ENCODE assay signal across 22 cellular contexts in the genomic region with DNA sequence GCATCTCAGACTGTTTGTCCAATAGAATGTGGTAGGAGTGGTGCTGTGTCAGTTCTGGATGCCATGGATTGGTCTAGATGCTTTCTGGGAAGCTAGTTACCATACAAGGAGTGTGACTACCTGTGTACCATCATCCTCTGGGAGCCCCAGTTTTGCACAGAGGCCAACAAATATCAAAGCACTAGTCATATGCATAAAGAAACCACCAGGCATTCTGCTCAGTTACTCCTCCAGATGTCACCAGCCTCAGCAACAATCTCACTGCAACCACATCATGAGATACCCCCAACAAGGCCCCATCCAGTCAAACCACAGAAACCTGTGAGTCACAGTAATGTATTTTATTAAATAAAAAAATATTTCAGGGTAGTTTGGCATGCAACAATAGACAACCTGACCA.
DNase-seq lines count a peak whose midpoint lies in the region; ATAC-seq, FAIRE-seq and TF ChIP-seq lines count a peak whose summit lies in the region.
"Had no signal": no experiment of that assay in that cellular context is flagged by ENCODE, and none has a peak within 500 bp of the region (broad histone marks: within the 10 kb centered on the region; RNA-seq: fewer than 3 reads in every experiment).

No MANE protein-coding gene starts in this region.

- H3K27me3 ChIP-seq in GM12878 (replicated peaks in 1 of 2; ENCODE audit: control insufficient read depth in 2 of 2, insufficient read depth in 2 of 2, low read length in 1 of 2) = no peaks in the 10 kb centered on the region
- H3K27me3 ChIP-seq in osteoblast (ENCODE audit: insufficient read depth, low read length) = no peaks in the 10 kb centered on the region
- H3K27me3 ChIP-seq: heart right ventricle had no signal

- CTCF ChIA-PET in GM12878 (lab: Yijun Ruan, JAX) = no interaction called here

- RAD21 ChIA-PET in GM12878 (lab: Charles Lee; ENCODE audit: unreplicated experiment) = no interaction called here

- H3K4me2 ChIP-seq in GM12878 (ENCODE audit: control insufficient read depth, insufficient read depth) (no peak overlapping the region), osteoblast (ENCODE audit: insufficient read depth, low read length) (no peak overlapping the region)

- SMC1A ChIA-PET in GM12878 (lab: Charles Lee; ENCODE audit: uncharacterized antibody, unreplicated experiment) = interaction anchor here (1.0 kb wide), 1 partner anchor 11 kb away, joined by 3 read pairs; no protein-coding TSS in a partner anchor

- no peak overlapping the region for H3K9ac ChIP-seq in GM12878 (ENCODE audit: control insufficient read depth, insufficient read depth, low read length)

- DNase-seq in H4 (ENCODE audit: low spot score) (peak; percentile 50), LHCN-M2 (ENCODE audit: low read depth) (peak; percentile 94), GM12878 (ENCODE audit: low read depth, low spot score) (no peak), osteoblast (ENCODE audit: insufficient read length, low spot score, missing footprints) (peak; percentile 37), AG08395 (ENCODE audit: low spot score) (no peak), left colon (no peak), cerebellar cortex (ENCODE audit: low spot score) (no peak)
- DNase-seq: aorta; GF-D8; H7; heart right ventricle; midbrain; NCI-H1048; NCI-H69; right cardiac atrium; stimulated activated CD4-positive, alpha-beta T cell treated with anti-CD3 and anti-CD28 coated beads, Interleukin-2, amount 100 ng/mL, for 24 hours had no signal

- POLR2A ChIA-PET in GM12878 (lab: Charles Lee) = no interaction called here

- FAIRE-seq in GM12878 (lab: Jason Lieb, UNC) = no peak
- FAIRE-seq: D721Med, keratinocyte, RCC 7860 had no signal

- in situ Hi-C loops in GM12878 (cut with MboI) = no loop called here

- no TSS peak for BruUV-seq in GM12878 (replicated peaks; lab: Mats Ljungman, UMichigan)

- H3K4me3 ChIP-seq in GM12878 (no peak overlapping the region), osteoblast (ENCODE audit: insufficient read depth, low read length) (no peak overlapping the region)
- H3K4me3 ChIP-seq: heart right ventricle had no signal

- no peak for TF ChIP-seq POLR2A in GM12878 (IDR thresholded peaks at IDR 0.05; ENCODE audit: low read depth, low read length)

- no peak for TF ChIP-seq EP300 in GM12878 (IDR thresholded peaks at IDR 0.05; ENCODE audit: borderline replicate concordance in 1 of 2, control insufficient read depth in 1 of 2, low read depth in 2 of 2, low read length in 2 of 2)

- peak; percentile 31; the same call in 1 of the 3 replicates for ATAC-seq in GM12878
- no peak for ATAC-seq in left colon
- no peak for ATAC-seq in HG02938 (IDR thresholded peaks at IDR 0.05; ENCODE audit: unreplicated experiment)
- ATAC-seq: heart right ventricle, right cardiac atrium, SK-N-SH treated with all-trans-retinoic acid at 6 μM for 48 hours had no signal

- no peaks in the 10 kb centered on the region; the same call in 2 of the 3 replicates for H3K9me3 ChIP-seq in GM12878 (replicated peaks; ENCODE audit: control insufficient read depth, insufficient read depth, low read length)
- H3K9me3 ChIP-seq in osteoblast (ENCODE audit: low read depth, low read length) = no peaks in the 10 kb centered on the region
- H3K9me3 ChIP-seq: heart right ventricle had no signal

- H4K20me1 ChIP-seq in GM12878 (ENCODE audit: control insufficient read depth, insufficient read depth) (no peaks in the 10 kb centered on the region), osteoblast (ENCODE audit: insufficient read depth, low read length) (no peaks in the 10 kb centered on the region)

- H3K4me1 ChIP-seq in GM12878 (ENCODE audit: control insufficient read depth, insufficient read depth, low read length) (no peaks in the 10 kb centered on the region), osteoblast (ENCODE audit: insufficient read depth, low read length) (peaks cover 7% of the 10 kb centered on the region)

- H3K36me3 ChIP-seq in GM12878 (ENCODE audit: control insufficient read depth in 2 of 2, insufficient read depth in 2 of 2, low read length in 1 of 2) (no peaks in the 10 kb centered on the region), osteoblast (ENCODE audit: insufficient read depth, low read length) (no peaks in the 10 kb centered on the region)
- H3K36me3 ChIP-seq: heart right ventricle had no signal

- intact Hi-C loops in GM12878 (cut with micrococcal nuclease; ENCODE audit: unreplicated experiment) = no loop called here
- intact Hi-C loops in left colon (cut with DNase I, micrococcal nuclease) = no loop called here

- TF ChIP-seq CTCF in GM12878 (IDR thresholded peaks at IDR 0.05 in 2 of 3, conservative IDR thresholded peaks at IDR 0.05 in 1 of 3; ENCODE audit: control insufficient read depth in 2 of 3, extremely low read depth in 1 of 3, insufficient read depth in 1 of 3, low read depth in 3 of 3, low read length in 3 of 3) (no peak), osteoblast (IDR thresholded peaks at IDR 0.05; ENCODE audit: extremely low read depth, low read depth, low read length) (no peak)

- H3K79me2 ChIP-seq in GM12878 (ENCODE audit: control insufficient read depth, insufficient read depth, low read length) = no peaks in the 10 kb centered on the region
- no peaks in the 10 kb centered on the region for H3K79me2 ChIP-seq in osteoblast (ENCODE audit: insufficient read depth, low read length)

- no peak overlapping the region for H2AFZ ChIP-seq in GM12878 (ENCODE audit: control insufficient read depth, low read depth, low read length)
- H2AFZ ChIP-seq in osteoblast (ENCODE audit: low read length) = no peak overlapping the region

- 0 out of 2 replicates have a peak, but pooled peaks have one; percentile 22 for TF ChIP-seq RAD21 in GM12878 (IDR thresholded peaks at IDR 0.05; ENCODE audit: insufficient read depth, low read depth, low read length)

- H3K27ac ChIP-seq in GM12878 (ENCODE audit: control insufficient read depth, insufficient read depth) = no peak overlapping the region
- H3K27ac ChIP-seq in osteoblast (ENCODE audit: low read depth, low read length) = no peak overlapping the region
- H3K27ac ChIP-seq: epithelial cell of prostate, heart right ventricle had no signal

TF ChIP-seq in GM12878, 131 proteins besides CTCF, POLR2A, EP300 and RAD21:
- TF ChIP-seq RUNX3 (IDR thresholded peaks at IDR 0.05; ENCODE audit: low read length) = peak; percentile 69
- no peak for TF ChIP-seq POU2F2 (IDR thresholded peaks at IDR 0.05; ENCODE audit: borderline replicate concordance, low read depth, low read length)

Comparison
In these comparisons a context has a peak if more than half of its experiments do, and no peak if none do; other contexts are left out.
1. DNase-seq: peak in H4 (single experiment), LHCN-M2 (single experiment) and osteoblast (single experiment); none in GM12878 (single experiment), AG08395 (single experiment), left colon (0 of 2) and cerebellar cortex (single experiment).